Comparison of ENCODE assay signal across 8 cellular contexts in genomic region chr6:113968472-113968871, GRCh38. TPM values are rescaled to one million over a fixed set of nuclear protein-coding genes. Genes with fewer than 3 reads are reported as not detected.
A peak's percentile ranks its signal among the peaks of the same experiment; 100 is the strongest.
DNase-seq lines count a peak whose midpoint lies in the region; ATAC-seq and TF ChIP-seq lines count a peak whose summit lies in the region.
"Had no signal": no experiment of that assay in that cellular context is flagged by ENCODE, and none has a peak within 500 bp of the region (broad histone marks: within the 10 kb centered on the region; RNA-seq: fewer than 3 reads in every experiment).

No MANE protein-coding gene starts in this region.

- no peaks in the 10 kb centered on the region; a peak in 1 of 5 replicates for H3K9me3 Mint-ChIP-seq in H9
- no peaks in the 10 kb centered on the region for H3K9me3 Mint-ChIP-seq in endothelial cell (ENCODE audit: unreplicated experiment)

- H4K20me1 ChIP-seq in H9 (ENCODE audit: control insufficient read depth, insufficient read depth, insufficient read length) (no peaks in the 10 kb centered on the region), OCI-LY7 (ENCODE audit: insufficient read depth, low read length) (peaks cover 37% of the 10 kb centered on the region)

- H2AFZ ChIP-seq in H9 (ENCODE audit: low read length): no peak overlapping the region
- no peak overlapping the region for H2AFZ ChIP-seq in OCI-LY7 (ENCODE audit: low read length)
- no peak overlapping the region for H2AFZ ChIP-seq in trophoblast cell (ENCODE audit: insufficient read depth, low read length, poor library complexity)

- H2AK5ac ChIP-seq in H9 (ENCODE audit: insufficient read length, low read length): no peak overlapping the region
- no peak overlapping the region for H2AK5ac ChIP-seq in trophoblast cell (ENCODE audit: low read length)

- H3K27me3 Mint-ChIP-seq in H9 (ENCODE audit: low read depth) (peaks cover 12% of the 10 kb centered on the region), endothelial cell (ENCODE audit: unreplicated experiment) (peaks cover 11% of the 10 kb centered on the region)

- no peaks in the 10 kb centered on the region; the same call in 1 of the 2 replicates for H3K27me3 ChIP-seq in H9 (ENCODE audit: insufficient read depth, low read length)
- H3K27me3 ChIP-seq in trophoblast cell (ENCODE audit: insufficient read depth, low read length): no peaks in the 10 kb centered on the region

- WGBS in H9 (ENCODE audit: extremely low coverage, insufficient read length, low lambda C conversion rate): no CpG with 5 or more reads among the region's 6 CpGs
- no CpG with 5 or more reads among the region's 6 CpGs for WGBS in trophoblast cell (ENCODE audit: extremely low coverage, insufficient coverage, insufficient read length)

- no peak overlapping the region for H3T11ph ChIP-seq in H9 (ENCODE audit: low read length)

- peaks cover 54% of the 10 kb centered on the region for H3K79me2 ChIP-seq in H9 (ENCODE audit: insufficient read depth, low read length)
- peaks cover 71% of the 10 kb centered on the region for H3K79me2 ChIP-seq in OCI-LY7 (ENCODE audit: insufficient read depth, low read depth, low read length)
- peaks cover 29% of the 10 kb centered on the region for H3K79me2 ChIP-seq in trophoblast cell (ENCODE audit: control insufficient read depth, insufficient read depth, low read length, poor library complexity)

- H3K4me1 Mint-ChIP-seq in H9: peaks cover 44 to 54% of the 10 kb centered on the region in 2 experiments
- H3K4me1 Mint-ChIP-seq in endothelial cell (ENCODE audit: unreplicated experiment): peaks cover 29% of the 10 kb centered on the region

- no peak overlapping the region for H2BK5ac ChIP-seq in H9 (ENCODE audit: insufficient read length, low read length)
- H2BK5ac ChIP-seq in trophoblast cell (ENCODE audit: low read depth, low read length, poor library complexity): no peak overlapping the region

- H3K36me3 Mint-ChIP-seq in H9 (ENCODE audit: insufficient read depth in 1 of 3, low read depth in 3 of 3): peaks cover 2 to 9% (median 8%) of the 10 kb centered on the region in 3 experiments
- no peaks in the 10 kb centered on the region for H3K36me3 Mint-ChIP-seq in endothelial cell (ENCODE audit: low read depth, unreplicated experiment)

- H3K4me3 Mint-ChIP-seq in H9 (peak overlapping the region; percentile 94 to 96), endothelial cell (ENCODE audit: unreplicated experiment) (peak overlapping the region; percentile 100)

- H3K23ac ChIP-seq in H9 (ENCODE audit: insufficient read length, low read depth, low read length): no peak overlapping the region
- peak overlapping the region; percentile 21 for H3K23ac ChIP-seq in trophoblast cell (ENCODE audit: low read length)

- H2BK15ac ChIP-seq in H9 (ENCODE audit: low read depth, low read length): no peak overlapping the region

- H3K79me1 ChIP-seq in H9 (ENCODE audit: insufficient read depth, low read depth, low read length, poor library complexity, severe bottlenecking) (no peaks in the 10 kb centered on the region), trophoblast cell (ENCODE audit: low read length) (peaks cover 15% of the 10 kb centered on the region)

- CTCF ChIA-PET in OCI-LY7 (lab: Charles Lee; ENCODE audit: unreplicated experiment): no interaction called here

- no peak overlapping the region for H4K5ac ChIP-seq in H9 (ENCODE audit: insufficient read length, low read depth, low read length)

- no peak overlapping the region for H2BK20ac ChIP-seq in H9 (ENCODE audit: low read depth, low read length, poor library complexity, severe bottlenecking)

- H3K14ac ChIP-seq in H9 (ENCODE audit: insufficient read depth, low read length) (no peak overlapping the region), trophoblast cell (ENCODE audit: low read length) (no peak overlapping the region)

- no peaks in the 10 kb centered on the region for H3K9me2 ChIP-seq in OCI-LY7 (ENCODE audit: insufficient read depth, low read length)

- H3K56ac ChIP-seq in H9 (ENCODE audit: insufficient read length, low read depth, low read length): no peak overlapping the region

- H3K4me3 ChIP-seq in OCI-LY7 (ENCODE audit: low read depth, low read length, poor library complexity, severe bottlenecking) (peak overlapping the region; percentile 82), trophoblast cell (ENCODE audit: low read depth, low read length) (no peak overlapping the region)

- POLR2A ChIA-PET in OCI-LY7 (lab: Charles Lee): interaction anchor here (0.9 to 1.8 kb wide), 3 partner anchors 9 to 60 kb away, joined by 3 read pairs; no protein-coding TSS in a partner anchor

- H3K27ac ChIP-seq in H9 (ENCODE audit: insufficient read length, low read depth, low read length): no peak overlapping the region
- H3K27ac ChIP-seq in OCI-LY7 (ENCODE audit: low read depth, low read length, poor library complexity, severe bottlenecking): no peak overlapping the region
- no peak overlapping the region for H3K27ac ChIP-seq in trophoblast cell (ENCODE audit: low read depth, low read length)

- H3K9me3 ChIP-seq in H9 (ENCODE audit: control insufficient read depth, low read depth, low read length) (no peaks in the 10 kb centered on the region), OCI-LY7 (ENCODE audit: low read length) (0 out of 2 replicates have a peak, but pooled peaks cover 10% of the 10 kb centered on the region), trophoblast cell (ENCODE audit: insufficient read depth, low read depth, low read length) (no peaks in the 10 kb centered on the region)

- H4K91ac ChIP-seq in H9 (ENCODE audit: insufficient read length, low read depth, low read length) (no peak overlapping the region), trophoblast cell (ENCODE audit: low read depth, low read length) (no peak overlapping the region)

- H3K4ac ChIP-seq in H9 (ENCODE audit: low read depth, low read length) (no peak overlapping the region), trophoblast cell (ENCODE audit: low read depth, low read length) (peak overlapping the region; percentile 87)

- peak overlapping the region; percentile 51 for H3K9ac ChIP-seq in H9 (ENCODE audit: extremely low read depth, insufficient read length, low read length)
- H3K9ac ChIP-seq in trophoblast cell (ENCODE audit: low read length): no peak overlapping the region

- intact Hi-C loops in OCI-LY7 (cut with micrococcal nuclease; ENCODE audit: unreplicated experiment): no loop called here

- DNase-seq in H9 (no peak), OCI-LY7 (ENCODE audit: low spot score) (no peak), endothelial cell (ENCODE audit: low spot score) (no peak), trophoblast cell (no peak)
- DNase-seq: stimulated activated CD4-positive, alpha-beta T cell treated with anti-CD3 and anti-CD28 coated beads, Interleukin-2, amount 100 ng/mL, for 48 hours had no signal

- H4K12ac ChIP-seq in trophoblast cell (ENCODE audit: low read depth, low read length): no peak overlapping the region

- H4K8ac ChIP-seq in H9 (replicated peaks; ENCODE audit: insufficient read length, low read depth, low read length): no peak overlapping the region
- H4K8ac ChIP-seq in trophoblast cell (ENCODE audit: low read depth, low read length): no peak overlapping the region

- H3K4me1 ChIP-seq in H9 (ENCODE audit: insufficient read depth, low read length): peaks cover 8% of the 10 kb centered on the region; the same call in 1 of the 2 replicates
- H3K4me1 ChIP-seq in OCI-LY7 (ENCODE audit: insufficient read depth, low read length, poor library complexity, severe bottlenecking): peaks cover 28% of the 10 kb centered on the region
- H3K4me1 ChIP-seq in trophoblast cell (ENCODE audit: control insufficient read depth in 1 of 2, insufficient read depth in 2 of 2, low read length in 2 of 2): peaks cover 0 to 3% of the 10 kb centered on the region in 2 experiments

- no TSS peak for BruUV-seq in OCI-LY7 (replicated peaks; lab: Mats Ljungman, UMichigan)

- TF ChIP-seq CTCF in H9 (conservative IDR thresholded peaks at IDR 0.05) (no peak), OCI-LY7 (conservative IDR thresholded peaks at IDR 0.05; ENCODE audit: low read length) (no peak), endothelial cell (IDR thresholded peaks at IDR 0.05; ENCODE audit: unreplicated experiment) (no peak)

- no peak overlapping the region for H2BK12ac ChIP-seq in H9 (ENCODE audit: insufficient read length, low read depth, low read length)
- no peak overlapping the region for H2BK12ac ChIP-seq in trophoblast cell (ENCODE audit: low read length)

- H3K36me3 ChIP-seq in OCI-LY7 (ENCODE audit: insufficient read depth, low read length) (no peaks in the 10 kb centered on the region; the same call in 1 of the 2 replicates), trophoblast cell (ENCODE audit: control insufficient read depth in 1 of 2, insufficient read depth in 2 of 2, low read length in 2 of 2) (no peaks in the 10 kb centered on the region)

- H2BK120ac ChIP-seq in H9 (ENCODE audit: low read depth, low read length, poor library complexity, severe bottlenecking): no peak overlapping the region
- H2BK120ac ChIP-seq in trophoblast cell (ENCODE audit: insufficient read depth, low read length, poor library complexity): no peak overlapping the region

- no peak for ATAC-seq in esophagus mucosa
- ATAC-seq in HG03520 (IDR thresholded peaks at IDR 0.05; ENCODE audit: unreplicated experiment): no peak
- ATAC-seq in GM18861 (IDR thresholded peaks at IDR 0.05; ENCODE audit: unreplicated experiment): no peak

- H3K4me2 ChIP-seq in H9 (ENCODE audit: insufficient read depth, insufficient read length, low read length) (peak overlapping the region; percentile 86), OCI-LY7 (ENCODE audit: low read length) (peak overlapping the region; percentile 94), trophoblast cell (ENCODE audit: low read length) (peak overlapping the region; percentile 66)

- H3K27ac Mint-ChIP-seq in H9 (peak overlapping the region; percentile 35 to 69 (median 62); a peak in 6 of 7 replicates), endothelial cell (ENCODE audit: unreplicated experiment) (peak overlapping the region; percentile 97)

- H3K18ac ChIP-seq in H9 (ENCODE audit: insufficient read length, low read depth, low read length): no peak overlapping the region
- H3K18ac ChIP-seq in trophoblast cell (ENCODE audit: low read length): no peak overlapping the region

- H3K23me2 ChIP-seq in H9 (ENCODE audit: insufficient read length, low read depth, low read length, poor library complexity, severe bottlenecking): peaks cover 8% of the 10 kb centered on the region

RNA-seq across cellular contexts. Expression of gene HDAC2, which starts 2.5 kb away (rescaled TPM):
- 325 and 330 TPM in 2 replicates for total RNA-seq in H9 (2021)
- total RNA-seq in OCI-LY7 (2014; rRNA removed; shearing (Covaris generic)): 37.3 and 40.5 TPM in 2 replicates
- total RNA-seq in OCI-LY7 (2022): 121 and 141 TPM in 2 replicates
- total RNA-seq in endothelial cell (ENCODE audit: unreplicated experiment): 185 TPM
- 145 TPM in 2 replicates for polyA plus RNA-seq in trophoblast cell (2013)
- total RNA-seq in esophagus mucosa: 51.4 TPM
